10 cellular contexts compared by ENCODE assay signal in genomic region chr20:10669843-10670446, GRCh38. TPM values are rescaled to one million over a fixed set of nuclear protein-coding genes. Genes with fewer than 3 reads are reported as not detected.
DNase-seq lines count a peak whose midpoint lies in the region; ATAC-seq, FAIRE-seq and TF ChIP-seq lines count a peak whose summit lies in the region.
"Had no signal": no experiment of that assay in that cellular context is flagged by ENCODE, and none has a peak within 500 bp of the region (broad histone marks: within the 10 kb centered on the region; RNA-seq: fewer than 3 reads in every experiment).

No MANE protein-coding gene starts in this region.

- no peaks in the 10 kb centered on the region for H3K9me3 Mint-ChIP-seq in activated CD8-positive, alpha-beta memory T cell treated with anti-CD3 and anti-CD28 coated beads, Interleukin-2, amount 10 ng/mL, durations not matched to agents 7 days and 5 days (ENCODE audit: low read depth)
- H3K9me3 Mint-ChIP-seq: activated T-helper 2 cell treated with anti-CD3 and anti-CD28 coated beads, Interferon-gamma antibody, Interleukin-2, Interleukin-4, amounts not matched to agents 10 μg/mL and 5 μg/mL and 100 μg/mL, durations not matched to agents 14 hours and 24 hours and 36 hours; natural killer cell treated with Interleukin-12 subunit alpha and Interleukin-12 subunit beta and Interleukin-15 and Interleukin-18, amount 100 ng/mL, for 72 hours had no signal

- H3K27ac ChIP-seq in MM.1S (ENCODE audit: low read length) (peak overlapping the region; percentile 99), mesodermal cell (ENCODE audit: low read depth, low read length, severe bottlenecking) (no peak overlapping the region), tibial artery (peak overlapping the region; percentile 99)

- H3K4me3 ChIP-seq in MM.1S (ENCODE audit: low read length) (peak overlapping the region; percentile 57), bronchial epithelial cell (ENCODE audit: low read depth, low read length) (peak overlapping the region; percentile 90), mesodermal cell (ENCODE audit: extremely low read depth, insufficient read depth, low read length, poor library complexity, severe bottlenecking) (peak overlapping the region; percentile 80), tibial artery (peak overlapping the region; percentile 88 to 90)

- peaks cover 6% of the 10 kb centered on the region for H3K4me1 ChIP-seq in MM.1S (ENCODE audit: low read length)
- peaks cover 37% of the 10 kb centered on the region for H3K4me1 ChIP-seq in mesodermal cell (ENCODE audit: control insufficient read depth, insufficient read depth, low read length, poor library complexity, severe bottlenecking)
- peaks cover 0 to 51% (median 44%) of the 10 kb centered on the region in 4 donors for H3K4me1 ChIP-seq in tibial artery

- no peak overlapping the region for H3K27ac Mint-ChIP-seq in activated CD8-positive, alpha-beta memory T cell treated with anti-CD3 and anti-CD28 coated beads, Interleukin-2, amount 10 ng/mL, durations not matched to agents 7 days and 5 days
- H3K27ac Mint-ChIP-seq: activated T-helper 2 cell treated with anti-CD3 and anti-CD28 coated beads, Interferon-gamma antibody, Interleukin-2, Interleukin-4, amounts not matched to agents 10 μg/mL and 5 μg/mL and 100 μg/mL, durations not matched to agents 14 hours and 24 hours and 36 hours; natural killer cell treated with Interleukin-12 subunit alpha and Interleukin-12 subunit beta and Interleukin-15 and Interleukin-18, amount 100 ng/mL, for 72 hours had no signal

- H3K9me3 ChIP-seq in MM.1S (replicated peaks; ENCODE audit: insufficient read depth, low read length) (no peaks in the 10 kb centered on the region), mesodermal cell (ENCODE audit: control insufficient read depth, low read length) (no peaks in the 10 kb centered on the region), tibial artery (no peaks in the 10 kb centered on the region)

- H3K4me1 Mint-ChIP-seq in activated CD8-positive, alpha-beta memory T cell treated with anti-CD3 and anti-CD28 coated beads, Interleukin-2, amount 10 ng/mL, durations not matched to agents 7 days and 5 days = peaks cover 24% of the 10 kb centered on the region

- H3K4me3 Mint-ChIP-seq in activated CD8-positive, alpha-beta memory T cell treated with anti-CD3 and anti-CD28 coated beads, Interleukin-2, amount 10 ng/mL, durations not matched to agents 7 days and 5 days = no peak overlapping the region
- H3K4me3 Mint-ChIP-seq: natural killer cell treated with Interleukin-12 subunit alpha and Interleukin-12 subunit beta and Interleukin-15 and Interleukin-18, amount 100 ng/mL, for 72 hours had no signal

- intact Hi-C loops in tibial artery (cut with DNase I; ENCODE audit: low total_unique reads) = loop anchor here (5.0 to 10.0 kb wide), 6 partner anchors 118 to 875 kb away; partner anchors contain the start of genes MKKS and SLX4IP

- DNase-seq in MM.1S (peak; percentile 47), bronchial epithelial cell (ENCODE audit: low read depth) (no peak), tibial artery (no peak), NCI-H2107 (lab: John Stamatoyannopoulos, UW) (no peak), activated gamma-delta T cell (lab: John Stamatoyannopoulos, UW) (no peak)
- DNase-seq in activated CD8-positive, alpha-beta memory T cell treated with anti-CD3 and anti-CD28 coated beads, Interleukin-2, amount 10 ng/mL, durations not matched to agents 7 days and 5 days = no peak

- CTCF ChIA-PET in activated CD8-positive, alpha-beta memory T cell treated with anti-CD3 and anti-CD28 coated beads, Interleukin-2, amount 10 ng/mL, durations not matched to agents 7 days and 5 days (lab: Charles Lee) = interaction anchor here (2.1 kb wide), 1 partner anchor 112 kb away, joined by 6 read pairs; no protein-coding TSS in a partner anchor

- no peaks in the 10 kb centered on the region for H3K36me3 Mint-ChIP-seq in activated CD8-positive, alpha-beta memory T cell treated with anti-CD3 and anti-CD28 coated beads, Interleukin-2, amount 10 ng/mL, durations not matched to agents 7 days and 5 days
- H3K36me3 Mint-ChIP-seq: natural killer cell treated with Interleukin-12 subunit alpha and Interleukin-12 subunit beta and Interleukin-15 and Interleukin-18, amount 100 ng/mL, for 72 hours had no signal

- H3K27me3 Mint-ChIP-seq in activated CD8-positive, alpha-beta memory T cell treated with anti-CD3 and anti-CD28 coated beads, Interleukin-2, amount 10 ng/mL, durations not matched to agents 7 days and 5 days = peaks cover 60% of the 10 kb centered on the region

- H3K36me3 ChIP-seq in MM.1S (replicated peaks; ENCODE audit: insufficient read depth, low read length) (no peaks in the 10 kb centered on the region), bronchial epithelial cell (ENCODE audit: control insufficient read depth, insufficient read depth, low read length) (peaks cover 18% of the 10 kb centered on the region), mesodermal cell (ENCODE audit: control insufficient read depth, insufficient read depth, low read length) (peaks cover 37% of the 10 kb centered on the region), tibial artery (peaks cover 19 to 30% (median 25%) of the 10 kb centered on the region in 3 donors)

- H3K4me2 ChIP-seq in MM.1S (ENCODE audit: low read depth, low read length) = peak overlapping the region; percentile 90

- H3F3A ChIP-seq in MM.1S (ENCODE audit: insufficient read depth, low read length) = peaks cover 51% of the 10 kb centered on the region

- no peak for TF ChIP-seq CTCF in MM.1S (IDR thresholded peaks at IDR 0.05; ENCODE audit: low read length)
- TF ChIP-seq CTCF in bronchial epithelial cell (IDR thresholded peaks at IDR 0.05; ENCODE audit: insufficient read depth, low read length, severe bottlenecking) = no peak
- no peak for TF ChIP-seq CTCF in tibial artery (IDR thresholded peaks at IDR 0.05)

- H3K9ac ChIP-seq in MM.1S (ENCODE audit: low read length) = peak overlapping the region; percentile 99

- FAIRE-seq in bronchial epithelial cell (lab: Jason Lieb, UNC) = no peak

- H4K20me1 ChIP-seq in MM.1S (ENCODE audit: insufficient read depth, low read length) = no peaks in the 10 kb centered on the region

- no peak for ATAC-seq in activated CD8-positive, alpha-beta memory T cell treated with anti-CD3 and anti-CD28 coated beads, Interleukin-2, amount 10 ng/mL, durations not matched to agents 7 days and 5 days
- ATAC-seq in GM19397 (IDR thresholded peaks at IDR 0.05; ENCODE audit: unreplicated experiment) = no peak
- ATAC-seq: natural killer cell treated with Interleukin-12 subunit alpha and Interleukin-12 subunit beta and Interleukin-15 and Interleukin-18, amount 100 ng/mL, for 72 hours had no signal

- H3K27me3 ChIP-seq in MM.1S (replicated peaks; ENCODE audit: insufficient read depth, low read length) (no peaks in the 10 kb centered on the region), bronchial epithelial cell (ENCODE audit: control insufficient read depth, insufficient read depth, low read length) (no peaks in the 10 kb centered on the region), tibial artery (no peaks in the 10 kb centered on the region)

- 67 to 100% methylated on average over 1 to 4 of the region's 6 CpGs for WGBS in mesodermal cell (ENCODE audit: insufficient coverage in 2 of 2), 2 experiments

- no peaks in the 10 kb centered on the region for H3K9me2 ChIP-seq in MM.1S (replicated peaks; ENCODE audit: insufficient read depth, low read length)

- no peak overlapping the region for H2AFZ ChIP-seq in MM.1S (ENCODE audit: low read length)

- H3K79me2 ChIP-seq in MM.1S (ENCODE audit: low read length) = peaks cover 56% of the 10 kb centered on the region

RNA-seq across cellular contexts. Expression of gene JAG1, which starts 3.9 kb away (rescaled TPM):
- 225 and 310 TPM in 2 replicates for total RNA-seq in bronchial epithelial cell
- 58.5 TPM for polyA plus RNA-seq in mesodermal cell (2013, experiment 1 of 2)
- polyA plus RNA-seq in mesodermal cell (2013, experiment 2 of 2) = 46.2 TPM
- under 1 TPM; 0.15 to 0.54 TPM for total RNA-seq in activated CD8-positive, alpha-beta memory T cell treated with anti-CD3 and anti-CD28 coated beads, Interleukin-2, amount 10 ng/mL, durations not matched to agents 7 days and 5 days

Comparison
In these comparisons a context has a peak if more than half of its experiments do, and no peak if none do; other contexts are left out.
1. RNA of gene JAG1, which starts 3.9 kb away (total RNA-seq): 225 to 310 TPM in bronchial epithelial cell; 0.15 to 0.54 TPM in activated CD8-positive, alpha-beta memory T cell treated with anti-CD3 and anti-CD28 coated beads, Interleukin-2, amount 10 ng/mL, durations not matched to agents 7 days and 5 days; every median in the first group is over 100 times any median in the second.
2. Peak in every context shown above with its lines, with median percentiles within 50 percentile points of each other: H3K4me3 ChIP-seq.